Comparison of ENCODE assay signal across 29 cellular contexts in the genomic region with DNA sequence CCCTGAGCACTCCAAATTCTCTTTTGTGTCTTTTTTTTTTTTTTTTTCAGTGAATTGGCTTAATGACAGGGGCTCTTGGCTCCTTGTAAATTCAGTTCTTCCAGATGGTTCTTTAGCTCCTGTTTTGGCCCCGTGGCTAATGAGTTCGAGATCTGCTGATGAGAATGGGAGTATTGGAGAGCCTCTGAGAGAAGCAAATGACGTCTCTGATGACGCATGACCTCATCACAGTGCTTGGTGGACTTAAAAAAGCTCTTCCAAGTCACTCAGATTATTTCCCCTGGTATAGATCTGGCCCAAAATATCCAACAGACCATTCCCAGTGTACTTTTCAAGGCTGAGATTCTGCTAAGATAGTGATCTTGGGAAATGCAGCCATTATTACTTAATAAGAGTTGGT.
"Had no signal": no experiment of that assay in that cellular context is flagged by ENCODE, and none has a peak within 500 bp of the region (broad histone marks: within the 10 kb centered on the region; RNA-seq: fewer than 3 reads in every experiment).

No MANE protein-coding gene starts in this region.

- H3K4me1 ChIP-seq: colonic mucosa, esophagus muscularis mucosa, esophagus squamous epithelium, foreskin keratinocyte, gastrocnemius medialis, gastroesophageal sphincter, heart left ventricle, heart right ventricle had no signal

- H3K27me3 ChIP-seq: colonic mucosa, dorsolateral prefrontal cortex, esophagus muscularis mucosa, foreskin keratinocyte, gastrocnemius medialis, gastroesophageal sphincter, heart left ventricle, heart right ventricle, hepatocyte had no signal

- H2AFZ ChIP-seq: hepatocyte had no signal

- H3K79me2 ChIP-seq: hepatocyte had no signal

- H3K4me2 ChIP-seq: hepatocyte had no signal

- H3K27ac ChIP-seq: colonic mucosa, coronary artery, dorsolateral prefrontal cortex, epithelial cell of prostate, esophagus muscularis mucosa, esophagus squamous epithelium, foreskin keratinocyte, gastrocnemius medialis, gastroesophageal sphincter, heart left ventricle, heart right ventricle, hepatocyte had no signal

- ATAC-seq: effector memory CD8-positive, alpha-beta T cell; esophagus mucosa; foreskin keratinocyte; gastrocnemius medialis; gastroesophageal sphincter; heart left ventricle; heart right ventricle had no signal

- DNase-seq: colonic mucosa; cortex of kidney; dermis blood vessel endothelial cell; dorsolateral prefrontal cortex; effector CD4-positive, alpha-beta T cell; effector CD8-positive, alpha-beta T cell; effector memory CD4-positive, alpha-beta T cell; effector memory CD8-positive, alpha-beta T cell; endodermal cell; erythroblast; esophagus squamous epithelium; foreskin fibroblast; foreskin keratinocyte; foreskin melanocyte; gastrocnemius medialis; glutamatergic neuron; head of caudate nucleus; heart left ventricle; heart right ventricle had no signal

- FAIRE-seq: colon, endometrium, endothelial cell of umbilical vein, frontal cortex had no signal

- H3K4me3 ChIP-seq: colonic mucosa, coronary artery, dorsolateral prefrontal cortex, esophagus muscularis mucosa, esophagus squamous epithelium, gastrocnemius medialis, gastroesophageal sphincter, heart left ventricle, heart right ventricle, hepatocyte had no signal

- H3K9me3 ChIP-seq: colonic mucosa, gastrocnemius medialis had no signal

- H3K36me3 ChIP-seq: colonic mucosa, esophagus muscularis mucosa, esophagus squamous epithelium, gastrocnemius medialis, gastroesophageal sphincter, heart left ventricle, heart right ventricle had no signal
